In the genomic region with DNA sequence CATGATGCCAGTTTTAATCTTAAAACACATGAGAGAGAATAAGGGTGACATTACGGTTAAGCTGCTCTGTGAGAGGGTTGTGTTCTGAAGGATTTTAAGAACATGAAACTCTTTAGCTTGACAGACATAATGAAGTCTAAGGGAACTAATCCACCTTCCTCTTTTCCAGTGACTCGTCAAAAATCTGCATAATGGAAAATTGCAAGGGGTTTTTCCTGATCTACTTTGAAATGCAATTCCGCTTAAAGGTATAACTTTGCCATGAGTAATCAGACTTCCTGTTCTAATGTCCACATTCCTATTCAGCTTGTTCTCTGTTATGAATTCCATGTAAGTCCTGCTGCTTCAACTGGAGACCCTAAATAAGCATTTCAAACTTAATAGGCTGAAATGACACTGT, we compare ENCODE assay signal across 13 cellular contexts. TPM values are rescaled to one million over a fixed set of nuclear protein-coding genes. Genes with fewer than 3 reads are reported as not detected.
DNase-seq lines count a peak whose midpoint lies in the region; ATAC-seq and TF ChIP-seq lines count a peak whose summit lies in the region.
"Had no signal": no experiment of that assay in that cellular context is flagged by ENCODE, and none has a peak within 500 bp of the region (broad histone marks: within the 10 kb centered on the region; RNA-seq: fewer than 3 reads in every experiment).

Gene ZNF705A, plus strand, starts transcription at position 171 of the 400 bp plus-strand sequence. CDS start 15,611 bp downstream, outside the sequence.

- DNase-seq in A673 (ENCODE audit: low spot score) (peak; percentile 93), KBM-7 (peak; percentile 76), adipocyte (ENCODE audit: low read depth) (peak; percentile 66), kidney glomerular epithelial cell (lab: John Stamatoyannopoulos, UW) (peak; percentile 67), aorta (no peak), cardiac septum (ENCODE audit: low spot score) (no peak), COR-L47 (lab: John Stamatoyannopoulos, UW) (no peak)
- DNase-seq: activated CD8-positive, alpha-beta memory T cell treated with anti-CD3 and anti-CD28 coated beads, Interleukin-2, amount 50 U/mL, for 48 hours; Kasumi-1 had no signal

- 43 to 49% methylated on average over 3 of the region's 3 CpGs for WGBS in aorta, 2 donors

- ATAC-seq in aorta (ENCODE audit: low FRiP score): no peak
- ATAC-seq in GM19023 (IDR thresholded peaks at IDR 0.05; ENCODE audit: unreplicated experiment): no peak
- ATAC-seq: left lobe of liver, Panc1 had no signal

- no peak within 1 kb of the TSS for H3K9ac ChIP-seq in adipocyte (ENCODE audit: low read length)

- CTCF ChIA-PET in A673 (lab: Charles Lee): interaction anchor here (0.6 kb wide), 1 partner anchor 1526 kb away, joined by 5 read pairs; no protein-coding TSS in a partner anchor

- H3K4me1 ChIP-seq in A673 (ENCODE audit: insufficient read depth, low read length, poor library complexity, severe bottlenecking) (peaks cover 33% of the 10 kb centered on the region), adipocyte (ENCODE audit: control insufficient read depth, insufficient read depth, low read length) (peaks cover 5% of the 10 kb centered on the region), aorta (ENCODE audit: control insufficient read depth in 1 of 2, insufficient read depth in 2 of 2, low read length in 2 of 2) (no peaks in the 10 kb centered on the region)
- H3K4me1 ChIP-seq: tibial nerve had no signal

- H3K36me3 ChIP-seq in A673 (ENCODE audit: insufficient read depth, low read length, poor library complexity, severe bottlenecking) (no peaks in the 10 kb centered on the region), adipocyte (ENCODE audit: control insufficient read depth, insufficient read depth, low read length, severe bottlenecking) (no peaks in the 10 kb centered on the region), aorta (ENCODE audit: control insufficient read depth in 1 of 2, insufficient read depth in 2 of 2, low read length in 1 of 2) (no peaks in the 10 kb centered on the region)
- H3K36me3 ChIP-seq: tibial nerve had no signal

- BruUV-seq in A673 (replicated peaks; lab: Mats Ljungman, UMichigan): no TSS peak

- POLR2A ChIA-PET in A673 (lab: Charles Lee; ENCODE audit: low non-redundant PET): interaction anchor here (0.6 kb wide), 2 partner anchors 193 to 220 kb away, joined by 3 to 4 read pairs; no protein-coding TSS in a partner anchor

- peak within 1 kb of the TSS; percentile 3 for H3K4me3 ChIP-seq in A673 (ENCODE audit: low read depth, low read length, poor library complexity, severe bottlenecking)
- H3K4me3 ChIP-seq in adipocyte (ENCODE audit: low read length): no peak within 1 kb of the TSS
- no peak within 1 kb of the TSS for H3K4me3 ChIP-seq in aorta (ENCODE audit: low read length in 2 of 2)
- H3K4me3 ChIP-seq: tibial nerve had no signal

- H3K9me3 ChIP-seq in A673 (ENCODE audit: low read depth, low read length, poor library complexity, severe bottlenecking): no peaks in the 10 kb centered on the region
- H3K9me3 ChIP-seq in adipocyte (ENCODE audit: control insufficient read depth, low read length): no peaks in the 10 kb centered on the region
- H3K9me3 ChIP-seq in aorta (ENCODE audit: control insufficient read depth, low read length): no peaks in the 10 kb centered on the region
- H3K9me3 ChIP-seq: tibial nerve had no signal

- no peak for TF ChIP-seq CTCF in A673 (conservative IDR thresholded peaks at IDR 0.05; ENCODE audit: low read depth, low read length)

- in situ Hi-C loops in KBM-7 (cut with MboI; ENCODE audit: low pct_unique_long_range_greater_than_20kb, low sequenced_read_pairs): no loop called here

- H3K27ac ChIP-seq in A673 (ENCODE audit: low read depth, low read length, poor library complexity, severe bottlenecking) (peak within 1 kb of the TSS; percentile 61), aorta (ENCODE audit: low read depth in 1 of 2, low read length in 2 of 2) (no peak within 1 kb of the TSS)
- H3K27ac ChIP-seq: tibial nerve had no signal

- intact Hi-C loops in A673 (cut with micrococcal nuclease; ENCODE audit: unreplicated experiment) (no loop called here), aorta (cut with DNase I) (no loop called here), cardiac septum (cut with DNase I) (no loop called here)

- H3K27me3 ChIP-seq in A673 (replicated peaks; ENCODE audit: insufficient read depth, low read depth, low read length, poor library complexity) (no peaks in the 10 kb centered on the region), adipocyte (replicated peaks; ENCODE audit: control insufficient read depth, insufficient read depth, low read length) (no peaks in the 10 kb centered on the region), aorta (ENCODE audit: control insufficient read depth in 1 of 2, insufficient read depth in 2 of 2, low read length in 1 of 2) (no peaks in the 10 kb centered on the region)
- H3K27me3 ChIP-seq: tibial nerve had no signal

RNA-seq across cellular contexts. Expression of gene ZNF705A, which starts in this region (rescaled TPM):
- total RNA-seq in A673 (2021): not detected in 2 replicates
- total RNA-seq in aorta: not detected
- not detected for polyA plus RNA-seq in aorta
- not detected for total RNA-seq in cardiac septum
- total RNA-seq: left lobe of liver, tibial nerve had no signal

Comparison
In these comparisons a context has a peak if more than half of its experiments do, and no peak if none do; other contexts are left out.
1. Peak in DNase-seq, H3K4me3 ChIP-seq and H3K27ac ChIP-seq in A673; RNA of the gene not detected or under 1 TPM.
2. DNase-seq: peak in KBM-7 (single experiment), adipocyte (single experiment) and kidney glomerular epithelial cell (single experiment); none in aorta (0 of 2), cardiac septum (single experiment) and COR-L47 (single experiment).